Comparison of ENCODE assay signal across 8 cellular contexts in genomic region chr21:15063081-15063820, GRCh38. TPM values are rescaled to one million over a fixed set of nuclear protein-coding genes. Genes with fewer than 3 reads are reported as not detected.
DNase-seq lines count a peak whose midpoint lies in the region; ATAC-seq and FAIRE-seq lines count a peak whose summit lies in the region.

No MANE protein-coding gene starts in this region.

- H3K9me3 Mint-ChIP-seq in activated naive CD8-positive, alpha-beta T cell (ENCODE audit: low read depth), result no peaks in the 10 kb centered on the region

- peaks cover 59% of the 10 kb centered on the region for H3K4me1 Mint-ChIP-seq in activated naive CD8-positive, alpha-beta T cell (ENCODE audit: low read depth)

- no peaks in the 10 kb centered on the region for H3K36me3 Mint-ChIP-seq in activated naive CD8-positive, alpha-beta T cell

- peak overlapping the region; percentile 90 for H3K4me3 Mint-ChIP-seq in activated naive CD8-positive, alpha-beta T cell

- peak; percentile 31 for DNase-seq in Daoy (ENCODE audit: low read depth)
- DNase-seq in NCI-H524 treated with DMSO at 0.1 percent for 48 hours (lab: John Stamatoyannopoulos, UW), result peak; percentile 26
- peak; percentile 7 to 10 for DNase-seq in stimulated activated CD4-positive, alpha-beta T cell treated with anti-CD3 and anti-CD28 coated beads, Interleukin-2, amount 100 ng/mL, for 48 hours
- DNase-seq in HPDE6-E6E7 (ENCODE audit: extremely low spot score), result no peak

- FAIRE-seq in islet of Langerhans (lab: Jason Lieb, UNC), result peak; percentile 27

- peak overlapping the region; percentile 95 for H3K27ac Mint-ChIP-seq in activated naive CD8-positive, alpha-beta T cell

- H3K27me3 Mint-ChIP-seq in activated naive CD8-positive, alpha-beta T cell, result no peaks in the 10 kb centered on the region

- ATAC-seq in GM18520 (IDR thresholded peaks at IDR 0.05; ENCODE audit: unreplicated experiment) (no peak), GM21717 (IDR thresholded peaks at IDR 0.05; ENCODE audit: unreplicated experiment) (no peak)

RNA-seq across cellular contexts. Expression of gene NRIP1, which starts 1.5 kb away (rescaled TPM):
- total RNA-seq in Daoy (2014; rRNA removed; shearing (Covaris generic)), result 18.1 and 22.6 TPM in 2 replicates
